7 cellular contexts compared by ENCODE assay signal in genomic region chr6:46937623-46938022, GRCh38. TPM values are rescaled to one million over a fixed set of nuclear protein-coding genes. Genes with fewer than 3 reads are reported as not detected.
"Had no signal": no experiment of that assay in that cellular context is flagged by ENCODE, and none has a peak within 500 bp of the region (broad histone marks: within the 10 kb centered on the region; RNA-seq: fewer than 3 reads in every experiment).

No MANE protein-coding gene starts in this region.

- DNase-seq: H9, HCEC 1CT, IMR-90 had no signal

- ATAC-seq: GM23338, K562 had no signal

- H3K4me3 ChIP-seq: GM23338, K562 had no signal

RNA-seq across cellular contexts. Expression of gene ADGRF5, which starts 15.9 kb away (rescaled TPM):
- total RNA-seq: GM23338, H9, HT-29, IMR-90 had no signal
- polyA plus RNA-seq: GM23338, H1, IMR-90, K562 had no signal
